22 cellular contexts compared by ENCODE assay signal in genomic region chr10:3716093-3716492, GRCh38.
DNase-seq lines count a peak whose midpoint lies in the region; ATAC-seq and TF ChIP-seq lines count a peak whose summit lies in the region.
"Had no signal": no experiment of that assay in that cellular context is flagged by ENCODE, and none has a peak within 500 bp of the region (broad histone marks: within the 10 kb centered on the region; RNA-seq: fewer than 3 reads in every experiment).

No MANE protein-coding gene starts in this region.

- H3K23ac ChIP-seq in IMR-90 (ENCODE audit: low read depth, low read length): no peak overlapping the region

- no peak overlapping the region for H2BK15ac ChIP-seq in IMR-90 (ENCODE audit: low read depth, low read length)

- no peak overlapping the region for H2AK5ac ChIP-seq in IMR-90 (ENCODE audit: low read depth, low read length)

- H3K18ac ChIP-seq in IMR-90 (ENCODE audit: low read depth, low read length): no peak overlapping the region

- H3K4me2 ChIP-seq in IMR-90 (ENCODE audit: low read depth, low read length): no peak overlapping the region
- H3K4me2 ChIP-seq in osteoblast (ENCODE audit: insufficient read depth, low read length): no peak overlapping the region
- H3K4me2 ChIP-seq: A549, SK-N-SH had no signal

- H3K9ac ChIP-seq in IMR-90 (ENCODE audit: low read depth, low read length): no peak overlapping the region
- H3K9ac ChIP-seq: SK-N-SH had no signal

- no peak overlapping the region for H2AFZ ChIP-seq in IMR-90 (replicated peaks; ENCODE audit: low read length, poor library complexity)
- no peak overlapping the region for H2AFZ ChIP-seq in osteoblast (ENCODE audit: low read length)

- ATAC-seq in IMR-90 (ENCODE audit: low read depth) (no peak), esophagus mucosa (peak; percentile 90), HG03139 (IDR thresholded peaks at IDR 0.05; ENCODE audit: unreplicated experiment) (no peak)
- ATAC-seq: A549; CD8-positive, alpha-beta T cell had no signal

- peaks cover 2 to 10% (median 6%) of the 10 kb centered on the region in 5 donors for H3K9me3 Mint-ChIP-seq in CD8-positive, alpha-beta memory T cell

- H3K56ac ChIP-seq in IMR-90 (ENCODE audit: extremely low read depth, insufficient read depth, low read length): no peak overlapping the region

- H3K79me1 ChIP-seq in IMR-90 (ENCODE audit: low read depth in 1 of 2, low read length in 2 of 2): no peaks in the 10 kb centered on the region

- H3K4me3 Mint-ChIP-seq in CD8-positive, alpha-beta memory T cell: no peak overlapping the region
- H3K4me3 Mint-ChIP-seq: CD8-positive, alpha-beta T cell; HFFc6 had no signal

- WGBS in IMR-90 (ENCODE audit: extremely low coverage in 2 of 2, insufficient read length in 1 of 2), 2 experiments: 70% methylated on average over 6 of the region's 9 CpGs; no CpG with 5 or more reads in 1 of the 2 experiments

- TF ChIP-seq CTCF in IMR-90 (conservative IDR thresholded peaks at IDR 0.05; ENCODE audit: low read depth, low read length) (no peak), left ventricle myocardium inferior (IDR thresholded peaks at IDR 0.05; ENCODE audit: borderline replicate concordance) (no peak), osteoblast (IDR thresholded peaks at IDR 0.05; ENCODE audit: extremely low read depth, low read depth, low read length) (no peak)

- no peak overlapping the region for H2BK5ac ChIP-seq in IMR-90 (ENCODE audit: low read depth, low read length, poor library complexity, severe bottlenecking)

- no peak overlapping the region for H4K91ac ChIP-seq in IMR-90 (ENCODE audit: insufficient read depth, low read depth, low read length)

- H3K9me3 ChIP-seq in IMR-90 (ENCODE audit: control insufficient read depth, insufficient read depth, low read length) (0 out of 2 replicates have a peak, but pooled peaks cover 2% of the 10 kb centered on the region), left ventricle myocardium inferior (replicated peaks) (peaks cover 17% of the 10 kb centered on the region), osteoblast (ENCODE audit: low read depth, low read length) (no peaks in the 10 kb centered on the region)
- no peaks in the 10 kb centered on the region for H3K9me3 ChIP-seq in CD8-positive, alpha-beta memory T cell (ENCODE audit: low read length)

- intact Hi-C loops in IMR-90 (cut with micrococcal nuclease) (no loop called here), left ventricle myocardium inferior (cut with micrococcal nuclease) (no loop called here)

- no peak overlapping the region for H3K14ac ChIP-seq in IMR-90 (replicated peaks; ENCODE audit: low read depth, low read length)

- H4K5ac ChIP-seq in IMR-90 (ENCODE audit: low read depth, low read length): no peak overlapping the region

- H3K4me3 ChIP-seq in IMR-90 (ENCODE audit: insufficient read depth, low read depth, low read length) (no peak overlapping the region), left ventricle myocardium inferior (no peak overlapping the region), osteoblast (ENCODE audit: insufficient read depth, low read length) (no peak overlapping the region)
- no peak overlapping the region for H3K4me3 ChIP-seq in CD8-positive, alpha-beta memory T cell (ENCODE audit: low read length)
- H3K4me3 ChIP-seq: A549 had no signal

- H3K27me3 Mint-ChIP-seq in CD8-positive, alpha-beta memory T cell: peaks cover 3% of the 10 kb centered on the region in 2 donors

- no peaks in the 10 kb centered on the region for H4K20me1 ChIP-seq in IMR-90 (ENCODE audit: insufficient read depth, low read length)
- H4K20me1 ChIP-seq in osteoblast (ENCODE audit: insufficient read depth, low read length): no peaks in the 10 kb centered on the region

- peaks cover 0 to 10% (median 2%) of the 10 kb centered on the region in 3 donors for H3K36me3 Mint-ChIP-seq in CD8-positive, alpha-beta memory T cell
- H3K36me3 Mint-ChIP-seq: CD8-positive, alpha-beta T cell had no signal

- H3K27me3 ChIP-seq in IMR-90 (ENCODE audit: control insufficient read depth, insufficient read depth, low read length): no peaks in the 10 kb centered on the region
- no peaks in the 10 kb centered on the region for H3K27me3 ChIP-seq in CD8-positive, alpha-beta memory T cell (ENCODE audit: insufficient read depth, low read length, poor library complexity, severe bottlenecking)
- no peaks in the 10 kb centered on the region for H3K27me3 ChIP-seq in left ventricle myocardium inferior (ENCODE audit: low read depth)
- H3K27me3 ChIP-seq in osteoblast (ENCODE audit: insufficient read depth, low read length): no peaks in the 10 kb centered on the region

- peaks cover 3% of the 10 kb centered on the region for H3K4me1 ChIP-seq in IMR-90 (ENCODE audit: control insufficient read depth, insufficient read depth, low read length)
- no peaks in the 10 kb centered on the region for H3K4me1 ChIP-seq in CD8-positive, alpha-beta memory T cell (ENCODE audit: insufficient read depth, low read length)
- peaks cover 9% of the 10 kb centered on the region for H3K4me1 ChIP-seq in left ventricle myocardium inferior
- H3K4me1 ChIP-seq in osteoblast (ENCODE audit: insufficient read depth, low read length): peaks cover 8% of the 10 kb centered on the region

- H4K8ac ChIP-seq in IMR-90 (ENCODE audit: low read depth in 2 of 2, low read length in 2 of 2): no peak overlapping the region

- TF ChIP-seq POLR2A in IMR-90 (IDR thresholded peaks at IDR 0.05; ENCODE audit: low read depth, low read length): no peak

- H3K27ac Mint-ChIP-seq in CD8-positive, alpha-beta memory T cell: no peak overlapping the region
- H3K27ac Mint-ChIP-seq: CD8-positive, alpha-beta T cell; HFFc6 had no signal

- peaks cover under 1% of the 10 kb centered on the region; the same call in 1 of the 2 replicates for H3K9me1 ChIP-seq in IMR-90 (ENCODE audit: insufficient read depth, low read length)

- H3K79me2 ChIP-seq in osteoblast (ENCODE audit: insufficient read depth, low read length): no peaks in the 10 kb centered on the region

- H2AK9ac ChIP-seq in IMR-90 (replicated peaks; ENCODE audit: low read depth, low read length, poor library complexity): no peak overlapping the region

- DNase-seq in IMR-90 (peak; percentile 58), astrocyte of the hippocampus (ENCODE audit: low read depth, low spot score) (peak; percentile 25), left kidney (ENCODE audit: low read depth, low spot score) (peak; percentile 19), left ventricle myocardium inferior (no peak), osteoblast (ENCODE audit: insufficient read length, low spot score, missing footprints) (no peak)
- DNase-seq in CD8-positive, alpha-beta memory T cell: no peak
- DNase-seq: CD8-positive, alpha-beta T cell; DMS79 treated with DMSO at 0.1 percent for 48 hours; H7; HFFc6; Kasumi-1; MM.1S; NCI-H1092; NCI-H1436 treated with DMSO at 0.1 percent for 48 hours; NCI-H2029 treated with DMSO at 0.1 percent for 48 hours; NCI-H748 treated with DMSO at 0.1 percent for 48 hours; NK-92 treated with Interleukin-12 subunit alpha and Interleukin-12 subunit beta, amount 100 ng/mL, for 24 hours; SHP77; SK-N-SH had no signal

- no peak for TF ChIP-seq RAD21 in IMR-90 (IDR thresholded peaks at IDR 0.05; ENCODE audit: low read length)

- H2BK20ac ChIP-seq in IMR-90 (ENCODE audit: low read depth, low read length): no peak overlapping the region

- no peak overlapping the region for H2BK120ac ChIP-seq in IMR-90 (ENCODE audit: low read depth, low read length)

- no TSS peak for BruUV-seq in IMR-90 (replicated peaks; lab: Mats Ljungman, UMichigan)

- CTCF ChIA-PET in IMR-90 (lab: Yijun Ruan, JAX): no interaction called here
- CTCF ChIA-PET in CD8-positive, alpha-beta memory T cell (lab: Charles Lee): no interaction called here

- no peak overlapping the region for H3K4ac ChIP-seq in IMR-90 (ENCODE audit: low read depth, low read length)

- in situ Hi-C loops in IMR-90 (cut with MboI; ENCODE audit: low sequenced_read_pairs): no loop called here

- dilution Hi-C loops in IMR-90 (cut with HindIII; ENCODE audit: low sequenced_read_pairs, unreplicated experiment): no loop called here

- POLR2A ChIA-PET in IMR-90 (lab: Charles Lee; ENCODE audit: unreplicated experiment): no interaction called here
- POLR2A ChIA-PET in CD8-positive, alpha-beta memory T cell (lab: Charles Lee): no interaction called here

- H3K27ac ChIP-seq in IMR-90 (ENCODE audit: insufficient read depth, low read length) (no peak overlapping the region), left ventricle myocardium inferior (replicated peaks) (no peak overlapping the region), osteoblast (ENCODE audit: low read depth, low read length) (no peak overlapping the region)
- no peak overlapping the region for H3K27ac ChIP-seq in CD8-positive, alpha-beta memory T cell (ENCODE audit: low read depth, low read length)
- H3K27ac ChIP-seq: A549 had no signal

- H3K36me3 ChIP-seq in IMR-90 (ENCODE audit: control insufficient read depth, insufficient read depth, low read length): no peaks in the 10 kb centered on the region
- H3K36me3 ChIP-seq in CD8-positive, alpha-beta memory T cell (ENCODE audit: insufficient read depth, low read length): no peaks in the 10 kb centered on the region
- H3K36me3 ChIP-seq in left ventricle myocardium inferior: no peaks in the 10 kb centered on the region
- no peaks in the 10 kb centered on the region for H3K36me3 ChIP-seq in osteoblast (ENCODE audit: insufficient read depth, low read length)

- H3K4me1 Mint-ChIP-seq in CD8-positive, alpha-beta memory T cell: peaks cover 0 to 7% (median 5%) of the 10 kb centered on the region in 3 donors

TF ChIP-seq in IMR-90, 13 proteins besides CTCF, POLR2A, EP300 and RAD21 (continues in another document):
- TF ChIP-seq NFE2L2 (IDR thresholded peaks at IDR 0.05; ENCODE audit: low read depth, low read length) (no peak), RFX5 (IDR thresholded peaks at IDR 0.05; ENCODE audit: low read depth, low read length) (no peak), SMC3 (IDR thresholded peaks at IDR 0.05; ENCODE audit: low read depth, low read length) (no peak), RCOR1 (IDR thresholded peaks at IDR 0.05; ENCODE audit: insufficient replicate concordance, low read length) (no peak), CHD1 (IDR thresholded peaks at IDR 0.05; ENCODE audit: low read depth, low read length) (no peak), ELK1 (IDR thresholded peaks at IDR 0.05; ENCODE audit: borderline replicate concordance, low read depth, low read length) (no peak), MAFK (IDR thresholded peaks at IDR 0.05; ENCODE audit: low read depth, low read length) (no peak), BHLHE40 (IDR thresholded peaks at IDR 0.05; ENCODE audit: low read depth, low read length) (no peak), FOS (IDR thresholded peaks at IDR 0.05; ENCODE audit: low read depth, low read length) (no peak)

Comparison
In these comparisons a context has a peak if more than half of its experiments do, and no peak if none do; other contexts are left out.
1. DNase-seq: peak in IMR-90 (single experiment), astrocyte of the hippocampus (single experiment) and left kidney (single experiment); none in CD8-positive, alpha-beta memory T cell (0 of 5), left ventricle myocardium inferior (single experiment) and osteoblast (single experiment).